Comparison of ENCODE assay signal across 25 cellular contexts in genomic region chrX:115068896-115069295, GRCh38. TPM values are rescaled to one million over a fixed set of nuclear protein-coding genes. Genes with fewer than 3 reads are reported as not detected.
DNase-seq lines count a peak whose midpoint lies in the region; ATAC-seq, FAIRE-seq and TF ChIP-seq lines count a peak whose summit lies in the region.
"Had no signal": no experiment of that assay in that cellular context is flagged by ENCODE, and none has a peak within 500 bp of the region (broad histone marks: within the 10 kb centered on the region; RNA-seq: fewer than 3 reads in every experiment).

No MANE protein-coding gene starts in this region.

- H3K9me3 ChIP-seq in left ventricle myocardium inferior (replicated peaks) (no peaks in the 10 kb centered on the region), heart right ventricle (no peaks in the 10 kb centered on the region), psoas muscle (no peaks in the 10 kb centered on the region)
- H3K9me3 ChIP-seq: BE2C, SJSA1 had no signal

- DNase-seq in left ventricle myocardium inferior (peak; percentile 8), heart right ventricle (no peak), psoas muscle (peak; percentile 8 to 36), D721Med (ENCODE audit: insufficient read length, low spot score) (no peak), cortex of kidney (lab: John Stamatoyannopoulos, UW) (no peak)
- DNase-seq: 8988T; ACHN; BE2C; Calu3; DMS153; DND-41; NCI-H1048; NCI-H1417; NCI-H1694; NCI-H2029 treated with DMSO at 0.1 percent for 48 hours; NCI-H446 treated with DMSO at 0.1 percent for 48 hours; NCI-H526; NCI-H82; NK-92 treated with Interleukin-12 subunit alpha and Interleukin-12 subunit beta, amount 100 ng/mL, for 24 hours; PC-3; Right ventricle myocardium superior had no signal

- H3K4me3 ChIP-seq in left ventricle myocardium inferior = no peak overlapping the region
- H3K4me3 ChIP-seq in heart right ventricle = no peak overlapping the region
- no peak overlapping the region for H3K4me3 ChIP-seq in psoas muscle
- H3K4me3 ChIP-seq: SJSA1 had no signal

- no peaks in the 10 kb centered on the region for H3K36me3 ChIP-seq in left ventricle myocardium inferior
- no peaks in the 10 kb centered on the region for H3K36me3 ChIP-seq in heart right ventricle
- H3K36me3 ChIP-seq in psoas muscle (ENCODE audit: insufficient read depth in 1 of 2, low read depth in 1 of 2) = no peaks in the 10 kb centered on the region
- H3K36me3 ChIP-seq: BE2C, SJSA1 had no signal

- H3K27ac ChIP-seq in left ventricle myocardium inferior (replicated peaks) = peak overlapping the region; percentile 67
- peak overlapping the region in 1 of 10 donors; percentile 47 for H3K27ac ChIP-seq in heart right ventricle
- peak overlapping the region; percentile 31; the same call in 1 of the 2 replicates for H3K27ac ChIP-seq in VCaP
- H3K27ac ChIP-seq in psoas muscle = no peak overlapping the region
- H3K27ac ChIP-seq: HL-60, SJSA1 had no signal

- TF ChIP-seq CTCF in left ventricle myocardium inferior (IDR thresholded peaks at IDR 0.05; ENCODE audit: borderline replicate concordance) = no peak
- TF ChIP-seq CTCF in heart right ventricle (IDR thresholded peaks at IDR 0.05) = no peak
- no peak for TF ChIP-seq CTCF in VCaP (conservative IDR thresholded peaks at IDR 0.05)
- no peak for TF ChIP-seq CTCF in psoas muscle (IDR thresholded peaks at IDR 0.05)
- no peak for TF ChIP-seq CTCF in D721Med (IDR thresholded peaks at IDR 0.05; ENCODE audit: insufficient read depth, missing control alignments)

- ATAC-seq in heart right ventricle (no peak), psoas muscle (no peak), GM18502 (IDR thresholded peaks at IDR 0.05; ENCODE audit: poor library complexity, unreplicated experiment) (no peak)
- ATAC-seq: PC-3 had no signal

- intact Hi-C loops in left ventricle myocardium inferior (cut with micrococcal nuclease) = no loop called here
- intact Hi-C loops in heart right ventricle (cut with DNase I) = no loop called here
- intact Hi-C loops in psoas muscle (cut with DNase I) = loop anchor here in 1 of 2 donors (5.0 kb wide), 1 partner anchor 68 kb away; no protein-coding TSS in a partner anchor

- H3K4me1 ChIP-seq in left ventricle myocardium inferior = peaks cover 5% of the 10 kb centered on the region
- H3K4me1 ChIP-seq in heart right ventricle = peaks cover 0 to 11% (median 0%) of the 10 kb centered on the region in 9 donors
- H3K4me1 ChIP-seq in psoas muscle = no peaks in the 10 kb centered on the region
- H3K4me1 ChIP-seq: BE2C, SJSA1 had no signal

- H3K27me3 ChIP-seq in left ventricle myocardium inferior (ENCODE audit: low read depth) (no peaks in the 10 kb centered on the region), heart right ventricle (peaks cover 0 to 18% (median 0%) of the 10 kb centered on the region in 7 donors), psoas muscle (ENCODE audit: insufficient read depth in 3 of 3, low read length in 2 of 3) (peaks cover 0 to 10% (median 0%) of the 10 kb centered on the region in 3 donors)
- H3K27me3 ChIP-seq: BE2C, SJSA1 had no signal

- no peak for FAIRE-seq in D721Med (lab: Jason Lieb, UNC)

- WGBS in heart right ventricle, 2 donors = 96 to 100% methylated on average over 12 to 27 of the region's 27 CpGs
- 74 to 100% (median 94%) methylated on average over 10 to 27 of the region's 27 CpGs for WGBS in psoas muscle, 3 donors

RNA-seq across cellular contexts. Expression of gene IL13RA2, which starts 51.5 kb away (rescaled TPM):
- total RNA-seq in left ventricle myocardium inferior (not detected), heart right ventricle (under 1 TPM in 2 of 10 donors, not detected in 8; 0.28 to 0.48 TPM), psoas muscle (not detected)
- polyA plus RNA-seq in heart right ventricle (under 1 TPM; 0.22 to 0.37 TPM), psoas muscle (under 1 TPM in 2 of 3 donors, not detected in 1; 0.03 to 0.09 TPM)
- total RNA-seq: Calu3, Right ventricle myocardium superior, SJSA1 had no signal

Comparison
In these comparisons a context has a peak if more than half of its experiments do, and no peak if none do; other contexts are left out.
1. DNase-seq: peak in left ventricle myocardium inferior (single experiment) and psoas muscle (2 of 2); none in heart right ventricle (0 of 2), D721Med (single experiment) and cortex of kidney (single experiment).